ENCODE assay signal across 1 cellular context in genomic region chr22:20507253-20508066, GRCh38.
TF ChIP-seq lines count a peak whose summit lies in the region.

Gene MED15 (plus strand): TSS chr22:20507610. CDS start chr22:20507679, 69 bp downstream.

TF ChIP-seq in HEK293, 187 proteins besides CTCF, POLR2A, EP300 and RAD21 (continued from another document and continues in another):
- TF ChIP-seq ZBTB49 (tag by site-specific recombination; IDR thresholded peaks at IDR 0.05; ENCODE audit: low read depth) (no peak), GLI2 (tag by site-specific recombination; IDR thresholded peaks at IDR 0.05; ENCODE audit: borderline replicate concordance, low read depth) (no peak), ZNF274 (IDR thresholded peaks at IDR 0.05; ENCODE audit: low read length) (no peak), ZNF274 (tag by site-specific recombination; IDR thresholded peaks at IDR 0.05; ENCODE audit: borderline replicate concordance) (no peak), ZNF37A (tag by site-specific recombination; IDR thresholded peaks at IDR 0.05) (no peak), ZBTB11 (tag by site-specific recombination; conservative IDR thresholded peaks at IDR 0.05; ENCODE audit: low read depth) (peak; percentile 96), ZNF132 (tag by site-specific recombination; IDR thresholded peaks at IDR 0.05; ENCODE audit: borderline replicate concordance) (no peak), ZIC2 (tag by site-specific recombination; IDR thresholded peaks at IDR 0.05) (no peak), ZNF677 (tag by site-specific recombination; IDR thresholded peaks at IDR 0.05) (no peak), ZNF670 (tag by site-specific recombination; IDR thresholded peaks at IDR 0.05; ENCODE audit: low read depth) (no peak), ZNF449 (tag by site-specific recombination; IDR thresholded peaks at IDR 0.05) (no peak), ZBTB21 (tag by site-specific recombination; IDR thresholded peaks at IDR 0.05) (peak; percentile 29; the same call in 1 of the 2 replicates), ZNF2 (tag by site-specific recombination; IDR thresholded peaks at IDR 0.05) (peak; percentile 62), ZNF560 (tag by site-specific recombination; IDR thresholded peaks at IDR 0.05; ENCODE audit: borderline replicate concordance) (no peak), ELK4 (IDR thresholded peaks at IDR 0.05; ENCODE audit: borderline replicate concordance, low read depth, low read length) (no peak), ZNF121 (tag by site-specific recombination; IDR thresholded peaks at IDR 0.05) (peak; percentile 51), ZNF311 (tag by site-specific recombination; IDR thresholded peaks at IDR 0.05; ENCODE audit: borderline replicate concordance) (no peak), ZNF350 (tag by site-specific recombination; IDR thresholded peaks at IDR 0.05) (no peak), ZNF148 (tag by site-specific recombination; IDR thresholded peaks at IDR 0.05; ENCODE audit: borderline replicate concordance) (no peak), ZBTB6 (tag by site-specific recombination; IDR thresholded peaks at IDR 0.05) (no peak; the same call in 1 of the 2 replicates), AEBP2 (tag by site-specific recombination; IDR thresholded peaks at IDR 0.05; ENCODE audit: borderline replicate concordance) (no peak), KLF9 (tag by site-specific recombination; IDR thresholded peaks at IDR 0.05; ENCODE audit: low read depth) (peak; percentile 83), FEZF1 (tag by site-specific recombination; IDR thresholded peaks at IDR 0.05) (no peak), ZNF223 (tag by site-specific recombination; IDR thresholded peaks at IDR 0.05) (no peak), ZNF843 (tag by site-specific recombination; IDR thresholded peaks at IDR 0.05) (0 out of 2 replicates have a peak, but pooled peaks have one; percentile 10), SCRT1 (tag by site-specific recombination; IDR thresholded peaks at IDR 0.05; ENCODE audit: borderline replicate concordance) (no peak), ZBTB7A (tag by site-specific recombination; IDR thresholded peaks at IDR 0.05; ENCODE audit: low read depth) (no peak; the same call in 1 of the 2 replicates), ZNF629 (tag by site-specific recombination; IDR thresholded peaks at IDR 0.05) (peak; percentile 76; the same call in 1 of the 2 replicates), PBX3 (CRISPR knock-in tag; IDR thresholded peaks at IDR 0.05) (no peak), PRDM2 (tag by site-specific recombination; IDR thresholded peaks at IDR 0.05; ENCODE audit: borderline replicate concordance) (no peak), HOXC10 (CRISPR knock-in tag; IDR thresholded peaks at IDR 0.05) (no peak), ZNF140 (tag by site-specific recombination; IDR thresholded peaks at IDR 0.05) (no peak), ZNF501 (tag by site-specific recombination; IDR thresholded peaks at IDR 0.05) (peak; percentile 94), ZNF324 (tag by site-specific recombination; IDR thresholded peaks at IDR 0.05) (0 out of 2 replicates have a peak, but pooled peaks have one; percentile 56), SETDB1 (IDR thresholded peaks at IDR 0.05; ENCODE audit: insufficient read length, low read length) (no peak), ZNF596 (tag by site-specific recombination; IDR thresholded peaks at IDR 0.05) (no peak), ZNF626 (tag by site-specific recombination; IDR thresholded peaks at IDR 0.05) (no peak), ZNF426 (tag by site-specific recombination; IDR thresholded peaks at IDR 0.05) (no peak)
